In the genomic region with DNA sequence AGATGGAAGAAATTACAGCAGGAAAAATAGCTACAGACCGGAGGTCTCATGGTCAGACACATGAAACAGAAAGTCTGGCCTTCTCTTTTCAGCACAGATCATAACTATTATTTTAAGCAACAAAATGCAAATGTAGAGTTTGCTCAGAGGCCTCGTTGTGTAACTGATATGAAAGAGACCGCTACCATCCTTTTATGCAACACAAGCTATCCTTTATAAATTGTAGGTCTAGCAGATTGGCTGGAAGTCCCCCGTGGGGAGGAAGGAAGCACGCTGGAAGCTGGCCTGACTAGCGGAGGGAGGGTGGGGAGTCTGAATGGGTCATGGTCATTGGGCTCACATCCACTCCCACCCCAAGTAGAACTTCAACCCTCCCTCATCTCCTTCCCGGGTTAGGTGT, we compare ENCODE assay signal across 14 cellular contexts. TPM values are rescaled to one million over a fixed set of nuclear protein-coding genes. Genes with fewer than 3 reads are reported as not detected.
DNase-seq lines count a peak whose midpoint lies in the region; ATAC-seq, FAIRE-seq and TF ChIP-seq lines count a peak whose summit lies in the region.
"Had no signal": no experiment of that assay in that cellular context is flagged by ENCODE, and none has a peak within 500 bp of the region (broad histone marks: within the 10 kb centered on the region; RNA-seq: fewer than 3 reads in every experiment).

No MANE protein-coding gene starts in this region.

- peaks cover 3% of the 10 kb centered on the region for H3K27me3 Mint-ChIP-seq in Caco-2 (ENCODE audit: insufficient read depth, unreplicated experiment)
- H3K27me3 Mint-ChIP-seq in activated naive CD4-positive, alpha-beta T cell treated with anti-CD3 and anti-CD28 coated beads for 36 hours (ENCODE audit: low read depth): peaks cover 7% of the 10 kb centered on the region

- H3K4me1 ChIP-seq in GM12878 (ENCODE audit: control insufficient read depth, insufficient read depth, low read length) (peaks cover 5% of the 10 kb centered on the region; the same call in 1 of the 2 replicates), Caco-2 (no peaks in the 10 kb centered on the region)

- H3K36me3 ChIP-seq in GM12878 (ENCODE audit: control insufficient read depth in 2 of 2, insufficient read depth in 2 of 2, low read length in 1 of 2) (no peaks in the 10 kb centered on the region), Caco-2 (ENCODE audit: control insufficient read depth, insufficient read depth, low read length) (no peaks in the 10 kb centered on the region)
- H3K36me3 ChIP-seq: neutrophil had no signal

- RAD21 ChIA-PET in GM12878 (lab: Charles Lee; ENCODE audit: unreplicated experiment): interaction anchor here (0.5 to 1.1 kb wide), 3 partner anchors 166 to 213 kb away, joined by 3 to 4 read pairs (median 3); no protein-coding TSS in a partner anchor

- DNase-seq in GM12878 (ENCODE audit: low read depth, low spot score) (peak; percentile 12), superior temporal gyrus (ENCODE audit: extremely low spot score) (peak; percentile 47), left colon (no peak), Caco-2 (no peak)
- no peak for DNase-seq in activated CD4-positive, alpha-beta T cell treated with anti-CD3 and anti-CD28 coated beads, Interleukin-2, amount 50 U/mL, for 48 hours
- DNase-seq in activated naive CD4-positive, alpha-beta T cell treated with anti-CD3 and anti-CD28 coated beads for 36 hours: no peak
- DNase-seq: activated CD4-positive, alpha-beta memory T cell treated with anti-CD3 and anti-CD28 coated beads, Interleukin-2, amount 10 ng/mL, durations not matched to agents 7 days and 5 days; amniotic stem cell; DMS153; NCI-H2171 had no signal

- 2% methylated on average over 7 of the region's 7 CpGs for WGBS in GM12878 (ENCODE audit: insufficient coverage, insufficient replicate concordance, low lambda C conversion rate, missing lambda C conversion rate)

- ATAC-seq in GM19328 (IDR thresholded peaks at IDR 0.05; ENCODE audit: unreplicated experiment): peak; percentile 91
- peak; percentile 54 for ATAC-seq in HG02884 (IDR thresholded peaks at IDR 0.05; ENCODE audit: unreplicated experiment)
- ATAC-seq in GM12878: peak; percentile 53
- no peak for ATAC-seq in left colon
- ATAC-seq: SK-N-SH treated with all-trans-retinoic acid at 6 μM for 48 hours had no signal

- no peak overlapping the region for H3K4me3 ChIP-seq in GM12878
- no peak overlapping the region for H3K4me3 ChIP-seq in Caco-2 (ENCODE audit: low read depth, low read length)

- H3K79me2 ChIP-seq in GM12878 (ENCODE audit: control insufficient read depth, insufficient read depth, low read length): no peaks in the 10 kb centered on the region

- H3K9me3 Mint-ChIP-seq in Caco-2 (ENCODE audit: unreplicated experiment): peaks cover 21% of the 10 kb centered on the region
- H3K9me3 Mint-ChIP-seq in activated naive CD4-positive, alpha-beta T cell treated with anti-CD3 and anti-CD28 coated beads for 36 hours: peaks cover 9% of the 10 kb centered on the region

- H3K27ac Mint-ChIP-seq in Caco-2 (ENCODE audit: unreplicated experiment): no peak overlapping the region
- no peak overlapping the region for H3K27ac Mint-ChIP-seq in activated naive CD4-positive, alpha-beta T cell treated with anti-CD3 and anti-CD28 coated beads for 36 hours
- H3K27ac Mint-ChIP-seq: activated CD4-positive, alpha-beta memory T cell treated with anti-CD3 and anti-CD28 coated beads, Interleukin-2, amount 10 ng/mL, durations not matched to agents 7 days and 5 days had no signal

- SMC1A ChIA-PET in GM12878 (lab: Charles Lee; ENCODE audit: uncharacterized antibody, unreplicated experiment): interaction anchor here (0.9 to 1.5 kb wide), 4 partner anchors 20 to 534 kb away, joined by 3 to 5 read pairs (median 4); no protein-coding TSS in a partner anchor

- in situ Hi-C loops in GM12878 (cut with MboI): loop anchor here (25.0 kb wide), 2 partner anchors 535 to 835 kb away; a partner anchor contains a TSS

- TF ChIP-seq EP300 in GM12878 (IDR thresholded peaks at IDR 0.05; ENCODE audit: borderline replicate concordance in 1 of 2, control insufficient read depth in 1 of 2, low read depth in 2 of 2, low read length in 2 of 2): no peak

- H3K4me3 Mint-ChIP-seq in Caco-2 (ENCODE audit: unreplicated experiment): no peak overlapping the region
- no peak overlapping the region for H3K4me3 Mint-ChIP-seq in activated naive CD4-positive, alpha-beta T cell treated with anti-CD3 and anti-CD28 coated beads for 36 hours
- H3K4me3 Mint-ChIP-seq: activated CD4-positive, alpha-beta memory T cell treated with anti-CD3 and anti-CD28 coated beads, Interleukin-2, amount 10 ng/mL, durations not matched to agents 7 days and 5 days had no signal

- POLR2A ChIA-PET in GM12878 (lab: Charles Lee) (no interaction called here), Caco-2 (lab: Charles Lee) (no interaction called here)

- no peaks in the 10 kb centered on the region for H3K4me1 Mint-ChIP-seq in Caco-2 (ENCODE audit: low read depth, unreplicated experiment)
- no peaks in the 10 kb centered on the region for H3K4me1 Mint-ChIP-seq in activated naive CD4-positive, alpha-beta T cell treated with anti-CD3 and anti-CD28 coated beads for 36 hours (ENCODE audit: low read depth)
- H3K4me1 Mint-ChIP-seq: activated CD4-positive, alpha-beta memory T cell treated with anti-CD3 and anti-CD28 coated beads, Interleukin-2, amount 10 ng/mL, durations not matched to agents 7 days and 5 days had no signal

- no peak for TF ChIP-seq POLR2A in GM12878 (IDR thresholded peaks at IDR 0.05; ENCODE audit: low read depth, low read length)

- peak overlapping the region; percentile 39 for H2AFZ ChIP-seq in GM12878 (ENCODE audit: control insufficient read depth, low read depth, low read length)

- FAIRE-seq in GM12878 (lab: Jason Lieb, UNC): no peak

- no peaks in the 10 kb centered on the region for H4K20me1 ChIP-seq in GM12878 (ENCODE audit: control insufficient read depth, insufficient read depth)

- H3K9me3 ChIP-seq in GM12878 (replicated peaks; ENCODE audit: control insufficient read depth, insufficient read depth, low read length) (no peaks in the 10 kb centered on the region; the same call in 2 of the 3 replicates), Caco-2 (no peaks in the 10 kb centered on the region; the same call in 1 of the 2 replicates)
- H3K9me3 ChIP-seq: neutrophil had no signal

- intact Hi-C loops in GM12878 (cut with micrococcal nuclease; ENCODE audit: unreplicated experiment): loop anchor here (2.0 to 5.0 kb wide), 2 partner anchors 295 to 535 kb away; no protein-coding TSS in a partner anchor
- intact Hi-C loops in left colon (cut with DNase I, micrococcal nuclease): no loop called here
- intact Hi-C loops in Caco-2 (cut with micrococcal nuclease; ENCODE audit: unreplicated experiment): loop anchor here (5.0 kb wide), 2 partner anchors 295 to 535 kb away; no protein-coding TSS in a partner anchor
- intact Hi-C loops in activated naive CD4-positive, alpha-beta T cell treated with anti-CD3 and anti-CD28 coated beads for 36 hours (cut with micrococcal nuclease): loop anchor here (2.0 kb wide), 1 partner anchor 535 kb away; no protein-coding TSS in a partner anchor

- CTCF ChIA-PET in GM12878 (lab: Yijun Ruan, JAX) (interaction anchor here (0.7 to 2.8 kb wide), 8 partner anchors 8 to 534 kb away, joined by 3 to 14 read pairs (median 3); no protein-coding TSS in a partner anchor), Caco-2 (lab: Charles Lee) (interaction anchor here (1.1 to 1.8 kb wide), 2 partner anchors 160 to 171 kb away, joined by 3 to 8 read pairs; no protein-coding TSS in a partner anchor)
- CTCF ChIA-PET in activated naive CD4-positive, alpha-beta T cell treated with anti-CD3 and anti-CD28 coated beads for 36 hours (lab: Charles Lee): interaction anchor here (0.9 to 5.4 kb wide), 4 partner anchors 37 to 296 kb away, joined by 3 to 56 read pairs (median 4); no protein-coding TSS in a partner anchor

- no peak for TF ChIP-seq RAD21 in GM12878 (IDR thresholded peaks at IDR 0.05; ENCODE audit: insufficient read depth, low read depth, low read length)

- H3K27me3 ChIP-seq in GM12878 (replicated peaks in 1 of 2; ENCODE audit: control insufficient read depth in 2 of 2, insufficient read depth in 2 of 2, low read length in 1 of 2) (no peaks in the 10 kb centered on the region), Caco-2 (replicated peaks; ENCODE audit: control insufficient read depth, insufficient read depth, low read length) (no peaks in the 10 kb centered on the region)
- H3K27me3 ChIP-seq: neutrophil had no signal

- no peaks in the 10 kb centered on the region for H3K36me3 Mint-ChIP-seq in Caco-2 (ENCODE audit: insufficient read depth, unreplicated experiment)
- H3K36me3 Mint-ChIP-seq in activated naive CD4-positive, alpha-beta T cell treated with anti-CD3 and anti-CD28 coated beads for 36 hours (ENCODE audit: low read depth): no peaks in the 10 kb centered on the region

- H3K9ac ChIP-seq in GM12878 (ENCODE audit: control insufficient read depth, insufficient read depth, low read length): no peak overlapping the region

- no peak overlapping the region for H3K27ac ChIP-seq in GM12878 (ENCODE audit: control insufficient read depth, insufficient read depth)
- H3K27ac ChIP-seq: neutrophil had no signal

- peak overlapping the region; percentile 41; the same call in 1 of the 2 replicates for H3K4me2 ChIP-seq in GM12878 (ENCODE audit: control insufficient read depth, insufficient read depth)

- TF ChIP-seq CTCF in GM12878 (IDR thresholded peaks at IDR 0.05 in 2 of 3, conservative IDR thresholded peaks at IDR 0.05 in 1 of 3; ENCODE audit: control insufficient read depth in 2 of 3, extremely low read depth in 1 of 3, insufficient read depth in 1 of 3, low read depth in 3 of 3, low read length in 3 of 3) (no peak), Caco-2 (IDR thresholded peaks at IDR 0.05; ENCODE audit: insufficient read depth in 1 of 2, low read depth in 1 of 2, low read length in 1 of 2, severe bottlenecking in 1 of 2, unreplicated experiment in 1 of 2) (no peak)

- no TSS peak for BruUV-seq in GM12878 (replicated peaks; lab: Mats Ljungman, UMichigan)
- BruUV-seq in Caco-2 (replicated peaks; lab: Mats Ljungman, UMichigan): no TSS peak

RNA-seq across cellular contexts. Expression of a gene that starts 27.7 kb away (rescaled TPM):
- not detected in 2 replicates for total RNA-seq in GM12878 (2013; cell fraction: nucleolus; rRNA removed)
- not detected in 2 replicates for total RNA-seq in GM12878 (2014; rRNA removed)
- total RNA-seq in GM12878 (2014; rRNA removed; fragmentation: Illumina TruSeq; extraction: Trizol): not detected in 2 replicates
- total RNA-seq in GM12878 (2021): not detected in 2 replicates
- polyA plus RNA-seq in GM12878 (2011; ENCODE audit: low read depth): not detected
- polyA plus RNA-seq in GM12878 (2011; rRNA removed): not detected in 2 replicates
- not detected in 2 replicates for polyA plus RNA-seq in GM12878 (2011; cell fraction: cytosol; rRNA removed)
- not detected in 2 replicates for polyA plus RNA-seq in GM12878 (2011; cell fraction: nucleus; rRNA removed)
- polyA plus RNA-seq in GM12878 (2012): not detected in 2 replicates
- not detected in 2 replicates for polyA plus RNA-seq in GM12878 (2014; fragmentation: Illumina TruSeq; extraction: Trizol)
- not detected for polyA plus RNA-seq in GM12878 (2014; fragmentation: Nextera tagmentation; extraction: Ambion mirVana)
- polyA plus RNA-seq in GM12878 (2014; rRNA removed): not detected in 2 replicates
- not detected for polyA plus RNA-seq in GM12878 (2016; fragmentation: Nextera tagmentation; extraction: Ambion mirVana)
- not detected in 2 replicates for polyA minus RNA-seq in GM12878 (2011; rRNA and poly(A)+ RNA removed)
- polyA minus RNA-seq in GM12878 (2011; cell fraction: cytosol; rRNA and poly(A)+ RNA removed): not detected in 2 replicates
- not detected in 2 replicates for polyA minus RNA-seq in GM12878 (2011; cell fraction: nucleus; rRNA and poly(A)+ RNA removed)
- not detected for total RNA-seq in left colon
- total RNA-seq in Caco-2 (2022): not detected in 2 replicates
- total RNA-seq in activated naive CD4-positive, alpha-beta T cell treated with anti-CD3 and anti-CD28 coated beads for 36 hours: not detected
- total RNA-seq: activated CD4-positive, alpha-beta memory T cell treated with anti-CD3 and anti-CD28 coated beads, Interleukin-2, amount 10 ng/mL, durations not matched to agents 7 days and 5 days had no signal

Comparison
In these comparisons a context has a peak if more than half of its experiments do, and no peak if none do; other contexts are left out.
1. DNase-seq: peak in GM12878 (single experiment) and superior temporal gyrus (single experiment); none in left colon (0 of 2), activated CD4-positive, alpha-beta T cell treated with anti-CD3 and anti-CD28 coated beads, Interleukin-2, amount 50 U/mL, for 48 hours (0 of 2), Caco-2 (0 of 2) and activated naive CD4-positive, alpha-beta T cell treated with anti-CD3 and anti-CD28 coated beads for 36 hours (single experiment).
2. intact Hi-C loops: an anchor here in GM12878 (2.0 to 5.0 kb wide), Caco-2 (5.0 kb wide) and activated naive CD4-positive, alpha-beta T cell treated with anti-CD3 and anti-CD28 coated beads for 36 hours (2.0 kb wide); none called in left colon.